In genomic region chr1:147800852-147801251, GRCh38 we compare ENCODE assay signal across 25 cellular contexts. TPM values are rescaled to one million over a fixed set of nuclear protein-coding genes. Genes with fewer than 3 reads are reported as not detected.
"Had no signal": no experiment of that assay in that cellular context is flagged by ENCODE, and none has a peak within 500 bp of the region (broad histone marks: within the 10 kb centered on the region; RNA-seq: fewer than 3 reads in every experiment).

No MANE protein-coding gene starts in this region.

- ATAC-seq: foreskin keratinocyte; left cardiac atrium; lower lobe of right lung; natural killer cell treated with Interleukin-12 subunit alpha and Interleukin-12 subunit beta and Interleukin-15 and Interleukin-18, amount 100 ng/mL, for 72 hours; right cardiac atrium had no signal

- H3K27ac ChIP-seq: coronary artery, dorsolateral prefrontal cortex, esophagus squamous epithelium, foreskin keratinocyte, left ventricle myocardium inferior, lower lobe of right lung, neural progenitor cell, ovary, stomach, thoracic aorta, transverse colon had no signal

- H3K36me3 ChIP-seq: esophagus squamous epithelium, left ventricle myocardium inferior, lower lobe of right lung, neural progenitor cell, ovary, stomach, thoracic aorta, transverse colon had no signal

- FAIRE-seq: endometrium, keratinocyte, small intestine had no signal

- H3K9me3 ChIP-seq: esophagus squamous epithelium, left ventricle myocardium inferior, lower lobe of right lung, ovary, stomach, thoracic aorta, transverse colon had no signal

- H3K4me3 ChIP-seq: coronary artery, dorsolateral prefrontal cortex, esophagus squamous epithelium, left ventricle myocardium inferior, lower lobe of right lung, neural progenitor cell, ovary, stomach, thoracic aorta, transverse colon had no signal

- H3K9ac ChIP-seq: neural progenitor cell had no signal

- H3K4me2 ChIP-seq: neural progenitor cell had no signal

- DNase-seq: dorsolateral prefrontal cortex; effector memory CD4-positive, alpha-beta T cell; esophagus squamous epithelium; immature natural killer cell; left cardiac atrium; left ventricle myocardium inferior; lower lobe of right lung; mesenchymal stem cell; midbrain; nucleus accumbens; ovary; right cardiac atrium; small intestine; stimulated activated CD4-positive, alpha-beta T cell treated with anti-CD3 and anti-CD28 coated beads, Interleukin-12 subunit alpha, Interleukin-12 subunit beta, amount 100 ng/mL, for 4 hours; stimulated activated naive CD4-positive, alpha-beta T cell; stomach; substantia nigra; transverse colon had no signal

- H3K27me3 ChIP-seq: esophagus squamous epithelium, foreskin keratinocyte, neural progenitor cell, ovary, stomach, transverse colon had no signal

- H2AFZ ChIP-seq: neural progenitor cell had no signal

- H3K4me1 ChIP-seq: esophagus squamous epithelium, foreskin keratinocyte, left ventricle myocardium inferior, lower lobe of right lung, neural progenitor cell, stomach, transverse colon had no signal

RNA-seq across cellular contexts. Expression of gene GJA5, which starts 40.5 kb away (rescaled TPM):
- total RNA-seq: natural killer cell treated with Interleukin-12 subunit alpha and Interleukin-12 subunit beta and Interleukin-15 and Interleukin-18, amount 100 ng/mL, for 72 hours had no signal
- polyA plus RNA-seq: immature natural killer cell had no signal
